ENCODE assay signal across 11 cellular contexts in the genomic region with DNA sequence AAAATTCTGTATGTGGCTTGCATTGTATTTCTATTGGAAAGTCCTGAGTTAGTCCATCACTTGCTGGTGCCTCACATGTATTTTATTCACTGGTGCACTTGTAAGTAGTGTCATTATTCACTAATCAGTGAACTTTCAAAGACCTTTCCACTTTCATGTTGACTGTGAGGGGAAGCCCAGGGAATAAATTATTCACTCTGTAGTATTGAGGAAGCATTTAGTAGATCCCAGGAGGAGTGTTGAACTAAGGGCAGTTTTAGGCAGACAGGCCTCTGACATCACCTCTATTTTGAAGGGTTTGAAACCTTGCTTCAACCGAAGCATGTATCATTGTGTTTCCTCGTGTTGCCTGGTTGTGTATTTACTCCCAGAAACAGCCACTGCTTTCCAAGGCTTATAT.
A peak's percentile ranks its signal among the peaks of the same experiment; 100 is the strongest.
DNase-seq lines count a peak whose midpoint lies in the region; ATAC-seq and TF ChIP-seq lines count a peak whose summit lies in the region.
"Had no signal": no experiment of that assay in that cellular context is flagged by ENCODE, and none has a peak within 500 bp of the region (broad histone marks: within the 10 kb centered on the region; RNA-seq: fewer than 3 reads in every experiment).

No MANE protein-coding gene starts in this region.

- H3K9ac ChIP-seq in OCI-LY3 (ENCODE audit: low read length) = no peak overlapping the region

- no peak overlapping the region for H2AFZ ChIP-seq in OCI-LY3 (ENCODE audit: low read depth, low read length)

- peak overlapping the region; percentile 31 for H3K4me2 ChIP-seq in OCI-LY3 (ENCODE audit: low read length)

- intact Hi-C loops in lower lobe of right lung (cut with DNase I) = no loop called here

- DNase-seq in medulla oblongata (ENCODE audit: extremely low spot score) = no peak
- DNase-seq in AG20443 (ENCODE audit: low spot score) = no peak
- no peak for DNase-seq in lower lobe of right lung
- DNase-seq: kidney, NCI-H2029 treated with DMSO at 0.1 percent for 48 hours had no signal

- H3K27ac ChIP-seq in OCI-LY3 (ENCODE audit: low read length) (no peak overlapping the region), lower lobe of right lung (no peak overlapping the region)
- H3K27ac ChIP-seq: RWPE1, VCaP had no signal

- peak; percentile 92 for ATAC-seq in GM18867 (IDR thresholded peaks at IDR 0.05; ENCODE audit: unreplicated experiment)
- peak; percentile 98 for ATAC-seq in GM21360 (IDR thresholded peaks at IDR 0.05; ENCODE audit: unreplicated experiment)
- peak; percentile 97 for ATAC-seq in HG02973 (IDR thresholded peaks at IDR 0.05; ENCODE audit: unreplicated experiment)
- no peak for ATAC-seq in lower lobe of right lung

- H3K4me1 ChIP-seq in OCI-LY3 (ENCODE audit: low read length) (peaks cover 11% of the 10 kb centered on the region), lower lobe of right lung (no peaks in the 10 kb centered on the region)

- no peaks in the 10 kb centered on the region for H3K36me3 ChIP-seq in OCI-LY3 (replicated peaks; ENCODE audit: low read depth, low read length)
- no peaks in the 10 kb centered on the region for H3K36me3 ChIP-seq in lower lobe of right lung

- H3K4me3 ChIP-seq in OCI-LY3 (ENCODE audit: low read length) = no peak overlapping the region
- H3K4me3 ChIP-seq in lower lobe of right lung = no peak overlapping the region

- H3K9me3 ChIP-seq in OCI-LY3 (ENCODE audit: insufficient read depth, low read length) = no peaks in the 10 kb centered on the region
- H3K9me3 ChIP-seq in lower lobe of right lung = no peaks in the 10 kb centered on the region

- H4K20me1 ChIP-seq in OCI-LY3 (ENCODE audit: insufficient read depth, low read length) = peaks cover 8% of the 10 kb centered on the region; the same call in 1 of the 2 replicates

- H3K27me3 ChIP-seq in OCI-LY3 (ENCODE audit: low read depth, low read length) = peaks cover 9% of the 10 kb centered on the region; the same call in 1 of the 2 replicates
- H3K27me3 ChIP-seq in lower lobe of right lung (ENCODE audit: low read depth) = no peaks in the 10 kb centered on the region

- H3K79me2 ChIP-seq in OCI-LY3 (ENCODE audit: low read length) = no peaks in the 10 kb centered on the region

- TF ChIP-seq CTCF in OCI-LY3 (IDR thresholded peaks at IDR 0.05; ENCODE audit: low read depth, low read length) (no peak), lower lobe of right lung (IDR thresholded peaks at IDR 0.05) (no peak)

Comparison
In these comparisons a context has a peak if more than half of its experiments do, and no peak if none do; other contexts are left out.
1. ATAC-seq: peak in GM18867 (single experiment), GM21360 (single experiment) and HG02973 (single experiment); none in lower lobe of right lung (0 of 2).